13 cellular contexts compared by ENCODE assay signal in the genomic region with DNA sequence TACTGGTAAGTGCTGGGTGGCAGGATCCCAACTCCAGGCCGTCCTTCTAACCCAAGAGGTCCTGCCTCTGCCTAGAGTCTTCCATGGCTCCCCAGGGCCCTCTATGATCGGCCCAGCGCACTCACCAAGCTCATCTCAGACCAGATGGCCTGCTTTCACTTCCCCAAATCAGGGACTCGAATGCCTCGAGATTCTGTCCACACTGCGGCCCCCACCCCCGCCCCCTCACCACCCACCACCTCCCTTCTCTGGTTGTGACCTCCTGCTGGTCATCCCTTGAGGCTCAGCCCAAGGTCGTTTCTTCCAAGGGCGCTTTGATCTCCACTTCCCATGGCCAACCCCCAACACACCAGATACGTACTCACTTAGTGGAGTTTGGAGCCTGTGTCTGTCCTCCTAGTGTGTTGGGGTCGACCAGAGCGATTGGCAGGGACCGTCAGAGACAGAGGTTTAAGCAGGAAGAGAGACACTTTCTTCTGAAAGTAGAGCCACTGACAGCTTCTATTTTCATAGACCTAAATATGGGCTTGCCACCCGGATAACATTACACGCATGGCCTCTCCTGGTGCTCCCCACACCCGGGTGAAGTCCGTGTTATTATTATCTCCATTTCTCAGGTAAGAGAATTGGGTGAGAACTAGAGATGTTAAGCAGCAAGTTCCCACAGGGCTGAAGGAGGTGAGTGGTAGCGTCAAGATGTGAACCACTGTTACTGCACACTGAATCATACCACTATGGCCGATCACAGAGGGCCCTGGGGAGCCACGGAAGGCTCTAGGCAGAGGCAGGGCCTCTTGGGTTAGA. TPM values are rescaled to one million over a fixed set of nuclear protein-coding genes. Genes with fewer than 3 reads are reported as not detected.
DNase-seq lines count a peak whose midpoint lies in the region; ATAC-seq, FAIRE-seq and TF ChIP-seq lines count a peak whose summit lies in the region.
"Had no signal": no experiment of that assay in that cellular context is flagged by ENCODE, and none has a peak within 500 bp of the region (broad histone marks: within the 10 kb centered on the region; RNA-seq: fewer than 3 reads in every experiment).

A gene with protein sequence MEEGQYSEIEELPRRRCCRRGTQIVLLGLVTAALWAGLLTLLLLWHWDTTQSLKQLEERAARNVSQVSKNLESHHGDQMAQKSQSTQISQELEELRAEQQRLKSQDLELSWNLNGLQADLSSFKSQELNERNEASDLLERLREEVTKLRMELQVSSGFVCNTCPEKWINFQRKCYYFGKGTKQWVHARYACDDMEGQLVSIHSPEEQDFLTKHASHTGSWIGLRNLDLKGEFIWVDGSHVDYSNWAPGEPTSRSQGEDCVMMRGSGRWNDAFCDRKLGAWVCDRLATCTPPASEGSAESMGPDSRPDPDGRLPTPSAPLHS (minus strand): TSS at position 478 of the 804 bp plus-strand sequence. CDS start 2,371 bp downstream, outside the sequence.

- H3F3A ChIP-seq in SK-N-SH (replicated peaks; ENCODE audit: insufficient read depth): no peaks in the 10 kb centered on the region

- H3K27ac ChIP-seq in HepG2 (ENCODE audit: extremely low read length, insufficient read depth, low read length) (no peak within 1 kb of the TSS), SK-N-SH (ENCODE audit: low read depth in 2 of 2, low read length in 1 of 2) (no peak within 1 kb of the TSS)
- H3K27ac ChIP-seq: right atrium auricular region, stomach had no signal

- TF ChIP-seq CTCF in HepG2 (CRISPR knock-in tag; IDR thresholded peaks at IDR 0.05) (no peak), SK-N-SH (IDR thresholded peaks at IDR 0.05) (no peak)

- no peaks in the 10 kb centered on the region for H3K9me2 ChIP-seq in SK-N-SH

- H3K4me2 ChIP-seq in HepG2 (ENCODE audit: low read depth, low read length): no peak within 1 kb of the TSS; the same call in 1 of the 2 replicates
- H3K4me2 ChIP-seq in SK-N-SH: no peak within 1 kb of the TSS

- no peaks in the 10 kb centered on the region for H3K36me3 ChIP-seq in HepG2 (replicated peaks in 1 of 2; ENCODE audit: control insufficient read depth in 1 of 2, insufficient read depth in 2 of 2, low read length in 2 of 2)
- H3K36me3 ChIP-seq in SK-N-SH (replicated peaks in 1 of 2; ENCODE audit: control insufficient read depth in 1 of 2, insufficient read depth in 2 of 2, low read length in 1 of 2): no peaks in the 10 kb centered on the region
- H3K36me3 ChIP-seq: right atrium auricular region, stomach had no signal

- POLR2A ChIA-PET in HepG2 (lab: Yijun Ruan, JAX) (no interaction called here), SK-N-SH (lab: Yijun Ruan, JAX) (no interaction called here)

- H3K27me3 ChIP-seq in HepG2 (ENCODE audit: control insufficient read depth in 1 of 2, insufficient read depth in 2 of 2, low read length in 2 of 2) (peaks cover 0 to 24% of the 10 kb centered on the region in 2 experiments; a peak in 2 of 5 replicates), SK-N-SH (ENCODE audit: insufficient read depth) (peaks cover 84% of the 10 kb centered on the region)
- H3K27me3 ChIP-seq: right atrium auricular region had no signal

- in situ Hi-C loops in HepG2 (cut with HindIII; ENCODE audit: extremely low pct_ligation_motif_present, low pct_unique_long_range_greater_than_20kb): no loop called here

- TF ChIP-seq POLR2A in GM15510 (IDR thresholded peaks at IDR 0.05; ENCODE audit: borderline replicate concordance, extremely low read depth, insufficient read length) (peak; percentile 19), HepG2 (IDR thresholded peaks at IDR 0.05; ENCODE audit: insufficient read depth in 1 of 2, low read depth in 2 of 2, low read length in 2 of 2) (no peak)

- H4K20me1 ChIP-seq in HepG2 (ENCODE audit: insufficient read depth, low read length) (no peaks in the 10 kb centered on the region), SK-N-SH (ENCODE audit: insufficient read depth) (no peaks in the 10 kb centered on the region)

- TF ChIP-seq EP300 in HepG2 (IDR thresholded peaks at IDR 0.05; ENCODE audit: low read depth in 2 of 2, low read length in 2 of 2): peak in 1 of 2 experiments; percentile 6; a peak in 1 of 4 replicates
- no peak for TF ChIP-seq EP300 in HepG2 (CRISPR knock-in tag; IDR thresholded peaks at IDR 0.05; ENCODE audit: borderline replicate concordance)
- no peak for TF ChIP-seq EP300 in SK-N-SH (IDR thresholded peaks at IDR 0.05; ENCODE audit: borderline replicate concordance in 1 of 2, low read depth in 1 of 2, low read length in 1 of 2)

- DNase-seq in HepG2 (ENCODE audit: low spot score) (peak; percentile 39), superior temporal gyrus (ENCODE audit: extremely low spot score) (no peak), DMS153 treated with DMSO at 0.1 percent for 48 hours (lab: John Stamatoyannopoulos, UW; ENCODE audit: unreplicated experiment) (no peak), NCI-H2196 (lab: John Stamatoyannopoulos, UW; ENCODE audit: unreplicated experiment) (no peak), SK-N-SH (no peak)
- DNase-seq: cerebellar nuclear complex, immature natural killer cell, NCI-H2081 treated with DMSO at 0.1 percent for 48 hours, stomach had no signal

- no peak for FAIRE-seq in HepG2 (lab: Jason Lieb, UNC)

- H2AFZ ChIP-seq in HepG2 (ENCODE audit: low read length) (no peak within 1 kb of the TSS), SK-N-SH (ENCODE audit: low read depth) (no peak within 1 kb of the TSS)

- no peak for TF ChIP-seq RAD21 in HepG2 (CRISPR knock-in tag; IDR thresholded peaks at IDR 0.05)
- no peak for TF ChIP-seq RAD21 in SK-N-SH (IDR thresholded peaks at IDR 0.05; ENCODE audit: low read length)

- H3K79me2 ChIP-seq in HepG2 (ENCODE audit: insufficient read depth, low read length): no peaks in the 10 kb centered on the region
- no peaks in the 10 kb centered on the region for H3K79me2 ChIP-seq in SK-N-SH (ENCODE audit: insufficient read depth)

- ATAC-seq in GM21367 (IDR thresholded peaks at IDR 0.05; ENCODE audit: unreplicated experiment): peak; percentile 42
- ATAC-seq in HG03175 (IDR thresholded peaks at IDR 0.05; ENCODE audit: unreplicated experiment): peak; percentile 59
- ATAC-seq in HepG2: no peak; the same call in 2 of the 3 replicates

- CTCF ChIA-PET in HepG2 (lab: Yijun Ruan, JAX; ENCODE audit: low intra/inter-chr PET ratio, low total read pairs): no interaction called here
- CTCF ChIA-PET in SK-N-SH (lab: Yijun Ruan, JAX): interaction anchor here (2.5 kb wide), 1 partner anchor 21 kb away, joined by 10 read pairs; the partner anchor contains the start of gene TRAPPC5

- no peak within 1 kb of the TSS for H3K4me3 ChIP-seq in HepG2 (replicated peaks in 1 of 3; ENCODE audit: insufficient read depth in 1 of 3, low read depth in 2 of 3, low read length in 3 of 3)
- no peak within 1 kb of the TSS for H3K4me3 ChIP-seq in SK-N-SH (ENCODE audit: low read depth in 2 of 2, low read length in 1 of 2)
- H3K4me3 ChIP-seq: right atrium auricular region, stomach had no signal

- 14% methylated on average over 17 of the region's 20 CpGs for WGBS in HepG2 (ENCODE audit: low lambda C conversion rate)
- WGBS in SK-N-SH (ENCODE audit: low lambda C conversion rate): 7% methylated on average over 20 of the region's 20 CpGs

- H3K9ac ChIP-seq in HepG2 (ENCODE audit: insufficient read depth, low read depth, low read length): no peak within 1 kb of the TSS
- H3K9ac ChIP-seq in SK-N-SH: no peak within 1 kb of the TSS

- intact Hi-C loops in HepG2 (cut with micrococcal nuclease; ENCODE audit: unreplicated experiment): no loop called here

- H3K9me3 ChIP-seq in HepG2 (ENCODE audit: low read length) (no peaks in the 10 kb centered on the region), SK-N-SH (no peaks in the 10 kb centered on the region)
- H3K9me3 ChIP-seq: right atrium auricular region, stomach had no signal

- BruUV-seq in HepG2 (replicated peaks; lab: Mats Ljungman, UMichigan): no TSS peak

- H3K4me1 ChIP-seq in HepG2 (ENCODE audit: insufficient read depth, low read length): peaks cover 11% of the 10 kb centered on the region
- no peaks in the 10 kb centered on the region for H3K4me1 ChIP-seq in SK-N-SH (ENCODE audit: control insufficient read depth in 1 of 2, insufficient read depth in 2 of 2, low read depth in 1 of 2, low read length in 1 of 2)
- H3K4me1 ChIP-seq: right atrium auricular region had no signal

TF ChIP-seq in HepG2, 621 proteins besides CTCF, POLR2A, EP300 and RAD21 (continues in another document):
- no peak for TF ChIP-seq MTA1 (CRISPR knock-in tag; IDR thresholded peaks at IDR 0.05; ENCODE audit: borderline replicate concordance)
- no peak for TF ChIP-seq NFE2L2 (IDR thresholded peaks at IDR 0.05; ENCODE audit: low read length)

TF ChIP-seq in SK-N-SH, 30 proteins besides CTCF, POLR2A, EP300 and RAD21:
- no peak for TF ChIP-seq MEF2A (IDR thresholded peaks at IDR 0.05; ENCODE audit: borderline replicate concordance, low read depth)

RNA-seq across cellular contexts. Expression of the gene that starts here (rescaled TPM):
- total RNA-seq in HepG2 (2016; rRNA removed; fragmentation: Illumina TruSeq; extraction: Trizol): not detected in 2 replicates
- not detected in 2 replicates for total RNA-seq in HepG2 (2016; cell fraction: cytosol; rRNA removed; fragmentation: Illumina TruSeq; extraction: Trizol; ENCODE audit: low read depth)
- not detected in 2 replicates for total RNA-seq in HepG2 (2016; cell fraction: insoluble cytoplasmic fraction; rRNA removed; fragmentation: Illumina TruSeq; extraction: Trizol)
- not detected in 2 replicates for total RNA-seq in HepG2 (2016; cell fraction: membrane; rRNA removed; fragmentation: Illumina TruSeq; extraction: Trizol)
- not detected in 2 replicates for total RNA-seq in HepG2 (2016; cell fraction: nucleus; rRNA removed; fragmentation: Illumina TruSeq; extraction: Trizol)
- polyA plus RNA-seq in HepG2 (2011; rRNA removed) (not detected in 2 replicates), SK-N-SH (2012; rRNA removed) (not detected in 2 replicates)
- 0.03 TPM in 1 of 2 replicates, not detected in the other for polyA plus RNA-seq in HepG2 (2011; cell fraction: cytosol; rRNA removed)
- 0.09 TPM in 1 of 2 replicates, not detected in the other for polyA plus RNA-seq in HepG2 (2011; cell fraction: nucleus; rRNA removed)
- polyA plus RNA-seq in HepG2 (2012): not detected in 2 replicates
- not detected in 2 replicates for polyA plus RNA-seq in HepG2 (2016; cell fraction: cytosol; fragmentation: Illumina TruSeq; extraction: Trizol; ENCODE audit: low read depth)
- not detected in 2 replicates for polyA plus RNA-seq in HepG2 (2016; cell fraction: insoluble cytoplasmic fraction; fragmentation: Illumina TruSeq; extraction: Trizol; ENCODE audit: low read depth)
- not detected in 2 replicates for polyA plus RNA-seq in HepG2 (2016; cell fraction: membrane; fragmentation: Illumina TruSeq; extraction: Trizol; ENCODE audit: low read depth)
- not detected in 2 replicates for polyA plus RNA-seq in HepG2 (2016; cell fraction: nucleus; fragmentation: Illumina TruSeq; extraction: Trizol; ENCODE audit: insufficient read depth, low read depth)
- 0.14 TPM in 1 of 2 replicates, not detected in the other for polyA minus RNA-seq in HepG2 (2011; rRNA and poly(A)+ RNA removed; ENCODE audit: low replicate concordance)
- not detected in 2 replicates for polyA minus RNA-seq in HepG2 (2011; cell fraction: cytosol; rRNA and poly(A)+ RNA removed)
- polyA minus RNA-seq in HepG2 (2011; cell fraction: nucleus; rRNA and poly(A)+ RNA removed): not detected in 2 replicates
- not detected in 2 replicates for polyA plus RNA-seq in SK-N-SH (2012; cell fraction: cytosol; rRNA removed)
- polyA plus RNA-seq in SK-N-SH (2012; cell fraction: nucleus; rRNA removed): not detected in 2 replicates
- total RNA-seq: right atrium auricular region had no signal

Comparison
In these comparisons a context has a peak if more than half of its experiments do, and no peak if none do; other contexts are left out.
1. Peak in DNase-seq in HepG2; RNA of the gene not detected or under 1 TPM.